ENCODE assay signal across 12 cellular contexts in genomic region chr20:50019466-50020256, GRCh38. TPM values are rescaled to one million over a fixed set of nuclear protein-coding genes. Genes with fewer than 3 reads are reported as not detected.
DNase-seq lines count a peak whose midpoint lies in the region; ATAC-seq and TF ChIP-seq lines count a peak whose summit lies in the region.
"Had no signal": no experiment of that assay in that cellular context is flagged by ENCODE, and none has a peak within 500 bp of the region (broad histone marks: within the 10 kb centered on the region; RNA-seq: fewer than 3 reads in every experiment).

No MANE protein-coding gene starts in this region.

- no peaks in the 10 kb centered on the region for H3K9me3 ChIP-seq in BLaER1 treated with 17β-estradiol and CSF1 and Interleukin-3, amounts not matched to agents 10 nM and 100 nM (replicated peaks in 1 of 11)
- H3K9me3 ChIP-seq in PC-3 (ENCODE audit: low read length) (no peaks in the 10 kb centered on the region), ovary (no peaks in the 10 kb centered on the region)
- H3K9me3 ChIP-seq: BE2C had no signal

- H3K4me2 ChIP-seq in BLaER1 treated with 17β-estradiol and CSF1 and Interleukin-3, amounts not matched to agents 10 nM and 100 nM: peak overlapping the region in 10 of 11 experiments; percentile 33 to 87 (median 67); a peak in 19 of 22 replicates
- peak overlapping the region; percentile 51 for H3K4me2 ChIP-seq in PC-3 (ENCODE audit: low read length)

- CTCF ChIA-PET in PC-3 (lab: Charles Lee): interaction anchor here (0.7 kb wide), 1 partner anchor 234 kb away, joined by 4 read pairs; no protein-coding TSS in a partner anchor

- BruUV-seq in PC-3 (replicated peaks; lab: Mats Ljungman, UMichigan): no TSS peak

- no peak for TF ChIP-seq POLR2A in ovary (IDR thresholded peaks at IDR 0.05)

- TF ChIP-seq CTCF in PC-3 (conservative IDR thresholded peaks at IDR 0.05; ENCODE audit: low read depth, low read length) (no peak), nephron (IDR thresholded peaks at IDR 0.05; ENCODE audit: unreplicated experiment in 3 of 3) (no peak), ovary (IDR thresholded peaks at IDR 0.05) (no peak)

- DNase-seq in PC-3: peak; percentile 86
- DNase-seq in epithelial cell of prostate (ENCODE audit: low read depth, low spot score): peak; percentile 44
- no peak for DNase-seq in ovary
- no peak for DNase-seq in NCI-H524 (lab: John Stamatoyannopoulos, UW)
- DNase-seq in activated CD4-positive, alpha-beta T cell treated with anti-CD3 and anti-CD28 coated beads, Interleukin-2, amount 50 U/mL, for 48 hours: no peak
- DNase-seq: activated naive CD4-positive, alpha-beta T cell treated with Interleukin-2 at 50 U/mL for 16 hours; BE2C; stimulated activated CD4-positive, alpha-beta T cell treated with anti-CD3 and anti-CD28 coated beads, Interleukin-2, amount 100 ng/mL, for 48 hours; stimulated activated naive CD4-positive, alpha-beta T cell had no signal

- H3K27me3 ChIP-seq in BLaER1 treated with 17β-estradiol and CSF1 and Interleukin-3, amounts not matched to agents 10 nM and 100 nM: no peaks in the 10 kb centered on the region
- H3K27me3 ChIP-seq in PC-3 (ENCODE audit: low read length) (no peaks in the 10 kb centered on the region), ovary (no peaks in the 10 kb centered on the region)
- H3K27me3 ChIP-seq: BE2C had no signal

- H3K27me3 Mint-ChIP-seq in nephron (ENCODE audit: low read depth): peaks cover under 1% of the 10 kb centered on the region

- H3F3A ChIP-seq in PC-3 (ENCODE audit: low read length, unreplicated experiment): no peaks in the 10 kb centered on the region

- H3K4me3 ChIP-seq in BLaER1 treated with 17β-estradiol and CSF1 and Interleukin-3, amounts not matched to agents 10 nM and 100 nM: no peak overlapping the region
- H3K4me3 ChIP-seq in PC-3 (ENCODE audit: low read length): no peak overlapping the region
- no peak overlapping the region for H3K4me3 ChIP-seq in ovary

- no peak for TF ChIP-seq EP300 in ovary (IDR thresholded peaks at IDR 0.05)

- H3K4me1 Mint-ChIP-seq in nephron: peaks cover 13% of the 10 kb centered on the region

- POLR2A ChIA-PET in PC-3 (lab: Charles Lee; ENCODE audit: unreplicated experiment): interaction anchor here (0.6 kb wide), 1 partner anchor 9 kb away, joined by 6 read pairs; no protein-coding TSS in a partner anchor

- H3K27ac Mint-ChIP-seq in nephron: peak overlapping the region in 2 of 3 experiments; percentile 42 to 49

- no peaks in the 10 kb centered on the region for H4K20me1 ChIP-seq in BLaER1 treated with 17β-estradiol and CSF1 and Interleukin-3, amounts not matched to agents 10 nM and 100 nM
- no peaks in the 10 kb centered on the region for H4K20me1 ChIP-seq in PC-3 (ENCODE audit: low read length)

- no peak overlapping the region for H2AFZ ChIP-seq in PC-3 (ENCODE audit: low read length)

- WGBS in ovary, 3 donors: 82 to 91% (median 87%) methylated on average over 13 of the region's 13 CpGs

- peak; percentile 83 for ATAC-seq in PC-3
- no peak for ATAC-seq in GM19467 (IDR thresholded peaks at IDR 0.05; ENCODE audit: unreplicated experiment)

- no peak overlapping the region for H3K4me3 Mint-ChIP-seq in nephron

- peaks cover 35 to 89% (median 61%) of the 10 kb centered on the region in 10 experiments for H3K4me1 ChIP-seq in BLaER1 treated with 17β-estradiol and CSF1 and Interleukin-3, amounts not matched to agents 10 nM and 100 nM
- H3K4me1 ChIP-seq in PC-3 (ENCODE audit: insufficient read depth, low read length) (peaks cover 19% of the 10 kb centered on the region), ovary (ENCODE audit: insufficient read depth) (no peaks in the 10 kb centered on the region)

- no peaks in the 10 kb centered on the region for H3K36me3 ChIP-seq in BLaER1 treated with 17β-estradiol and CSF1 and Interleukin-3, amounts not matched to agents 10 nM and 100 nM
- H3K36me3 ChIP-seq in PC-3 (ENCODE audit: low read depth, low read length) (no peaks in the 10 kb centered on the region), ovary (no peaks in the 10 kb centered on the region)
- H3K36me3 ChIP-seq: BE2C had no signal

- intact Hi-C loops in PC-3 (cut with micrococcal nuclease): no loop called here
- intact Hi-C loops in ovary (cut with DNase I): no loop called here

- H3K9me2 ChIP-seq in PC-3 (replicated peaks; ENCODE audit: low read length): no peaks in the 10 kb centered on the region

- H3K9me3 Mint-ChIP-seq in nephron: no peaks in the 10 kb centered on the region

- peak overlapping the region in 5 of 11 experiments; percentile 32 to 46 (median 42); a peak in 8 of 22 replicates for H3K9ac ChIP-seq in BLaER1 treated with 17β-estradiol and CSF1 and Interleukin-3, amounts not matched to agents 10 nM and 100 nM
- no peak overlapping the region for H3K9ac ChIP-seq in PC-3 (ENCODE audit: low read length)

- H3K27ac ChIP-seq in BLaER1 treated with 17β-estradiol and CSF1 and Interleukin-3, amounts not matched to agents 10 nM and 100 nM: peak overlapping the region in 9 of 11 experiments; percentile 17 to 68 (median 57); a peak in 16 of 22 replicates
- H3K27ac ChIP-seq in PC-3 (ENCODE audit: low read length): peak overlapping the region; percentile 44
- H3K27ac ChIP-seq in epithelial cell of prostate: peak overlapping the region; percentile 30
- H3K27ac ChIP-seq in ovary: no peak overlapping the region

- no peaks in the 10 kb centered on the region for H3K79me2 ChIP-seq in PC-3 (ENCODE audit: low read length)

- H3K36me3 Mint-ChIP-seq in nephron (ENCODE audit: low read depth): no peaks in the 10 kb centered on the region

RNA-seq across cellular contexts. Expression of gene SNAI1, which starts 36.9 kb away (rescaled TPM):
- total RNA-seq in PC-3 (2014; rRNA removed): 5.4 and 6.2 TPM in 2 replicates
- 1 to 10 TPM; 1.1 to 9.0 (median 1.7) TPM for total RNA-seq in ovary
- polyA plus RNA-seq in ovary: 1 to 10 TPM in 1 of 2 donors, under 1 TPM in 1; 0.95 to 5.5 TPM

Comparison
In these comparisons a context has a peak if more than half of its experiments do, and no peak if none do; other contexts are left out.
1. H3K27ac ChIP-seq: peak in BLaER1 treated with 17β-estradiol and CSF1 and Interleukin-3, amounts not matched to agents 10 nM and 100 nM (9 of 11), PC-3 (single experiment) and epithelial cell of prostate (single experiment); none in ovary (0 of 2).
2. DNase-seq: peak in PC-3 (single experiment) and epithelial cell of prostate (single experiment); none in ovary (0 of 5), NCI-H524 (0 of 2) and activated CD4-positive, alpha-beta T cell treated with anti-CD3 and anti-CD28 coated beads, Interleukin-2, amount 50 U/mL, for 48 hours (0 of 2).